8 cellular contexts compared by ENCODE assay signal in genomic region chr12:102169922-102170698, GRCh38. TPM values are rescaled to one million over a fixed set of nuclear protein-coding genes. Genes with fewer than 3 reads are reported as not detected.
DNase-seq lines count a peak whose midpoint lies in the region; ATAC-seq, FAIRE-seq and TF ChIP-seq lines count a peak whose summit lies in the region.

No MANE protein-coding gene starts in this region.

- dilution Hi-C loops in IMR-90 (cut with HindIII; ENCODE audit: low sequenced_read_pairs, unreplicated experiment): no loop called here

- intact Hi-C loops in IMR-90 (cut with micrococcal nuclease): loop anchor here (2.0 to 5.0 kb wide), 4 partner anchors 217 to 532 kb away; no protein-coding TSS in a partner anchor
- intact Hi-C loops in activated B cell treated with CpG ODN at 0.5 μM for 24 hours (cut with micrococcal nuclease): loop anchor here (1.0 to 5.0 kb wide), 5 partner anchors 233 to 599 kb away; no protein-coding TSS in a partner anchor

- no peak overlapping the region for H2AK9ac ChIP-seq in IMR-90 (replicated peaks; ENCODE audit: low read depth, low read length, poor library complexity)

- H2BK20ac ChIP-seq in IMR-90 (ENCODE audit: low read depth, low read length): no peak overlapping the region

- peaks cover 7% of the 10 kb centered on the region for H3K4me1 ChIP-seq in IMR-90 (ENCODE audit: control insufficient read depth, insufficient read depth, low read length)
- H3K4me1 ChIP-seq in tibial nerve: peaks cover 0 to 15% (median 0%) of the 10 kb centered on the region in 4 donors

- H3K36me3 ChIP-seq in IMR-90 (ENCODE audit: control insufficient read depth, insufficient read depth, low read length) (no peaks in the 10 kb centered on the region), tibial nerve (no peaks in the 10 kb centered on the region)

- H3K4me1 Mint-ChIP-seq in activated B cell treated with CpG ODN at 0.5 μM for 24 hours: no peaks in the 10 kb centered on the region

- no peak overlapping the region for H3K4me3 Mint-ChIP-seq in activated B cell treated with CpG ODN at 0.5 μM for 24 hours

- in situ Hi-C loops in IMR-90 (cut with MboI; ENCODE audit: low sequenced_read_pairs): no loop called here

- no peak overlapping the region for H3K23ac ChIP-seq in IMR-90 (ENCODE audit: low read depth, low read length)

- no peak overlapping the region for H2BK15ac ChIP-seq in IMR-90 (ENCODE audit: low read depth, low read length)

- H3K27me3 ChIP-seq in IMR-90 (ENCODE audit: control insufficient read depth, insufficient read depth, low read length) (no peaks in the 10 kb centered on the region), tibial nerve (no peaks in the 10 kb centered on the region)

- no CpG with 5 or more reads among the region's 2 CpGs for whole genome bisulfite sequencing in IMR-90 (ENCODE audit: extremely low coverage in 2 of 2, insufficient read length in 1 of 2), 2 experiments
- 96 to 97% methylated on average over 2 of the region's 2 CpGs for WGBS in tibial nerve, 2 donors

- no peak overlapping the region for H3K14ac ChIP-seq in IMR-90 (replicated peaks; ENCODE audit: low read depth, low read length)

- H3K9me1 ChIP-seq in IMR-90 (ENCODE audit: insufficient read depth, low read length): no peaks in the 10 kb centered on the region

- H3K36me3 Mint-ChIP-seq in activated B cell treated with CpG ODN at 0.5 μM for 24 hours (ENCODE audit: low read depth): no peaks in the 10 kb centered on the region

- peak; percentile 5 for DNase-seq in activated CD4-positive, alpha-beta T cell treated with anti-CD3 and anti-CD28 coated beads for 48 hours
- DNase-seq in activated CD4-positive, alpha-beta T cell treated with anti-CD3 and anti-CD28 coated beads for 4 hours: no peak
- DNase-seq in IMR-90: peak; percentile 63
- DNase-seq in activated B cell treated with CpG ODN at 0.5 μM for 24 hours: no peak
- peak in 1 of 2 donors; percentile 15 for DNase-seq in tibial nerve (ENCODE audit: low spot score in 2 of 2)
- no peak for DNase-seq in activated T-cell treated with anti-CD3 and anti-CD28 coated beads, Interleukin-2, amount 50 U/mL, for 1 hour
- no peak for DNase-seq in T1000 (lab: John Stamatoyannopoulos, UW)

- H3K4me3 ChIP-seq in IMR-90 (ENCODE audit: insufficient read depth, low read depth, low read length): no peak overlapping the region
- no peak overlapping the region for H3K4me3 ChIP-seq in tibial nerve

- POLR2A ChIA-PET in IMR-90 (lab: Charles Lee; ENCODE audit: unreplicated experiment) (no interaction called here), activated B cell treated with CpG ODN at 0.5 μM for 24 hours (lab: Charles Lee) (no interaction called here)

- TF ChIP-seq CTCF in IMR-90 (conservative IDR thresholded peaks at IDR 0.05; ENCODE audit: low read depth, low read length) (peak; percentile 57), activated B cell treated with CpG ODN at 0.5 μM for 24 hours (IDR thresholded peaks at IDR 0.05) (no peak), tibial nerve (IDR thresholded peaks at IDR 0.05) (peak; percentile 23 to 45 (median 36))

- H3K9ac ChIP-seq in IMR-90 (ENCODE audit: low read depth, low read length): no peak overlapping the region

- H2BK120ac ChIP-seq in IMR-90 (ENCODE audit: low read depth, low read length): no peak overlapping the region

- H3K4me2 ChIP-seq in IMR-90 (ENCODE audit: low read depth, low read length): peak overlapping the region; percentile 41; the same call in 1 of the 2 replicates

- CTCF ChIA-PET in IMR-90 (lab: Yijun Ruan, JAX) (interaction anchor here (0.5 to 0.8 kb wide), 4 partner anchors 8 to 823 kb away, joined by 3 to 4 read pairs (median 4); no protein-coding TSS in a partner anchor), activated B cell treated with CpG ODN at 0.5 μM for 24 hours (lab: Charles Lee) (interaction anchor here (0.7 to 1.8 kb wide), 7 partner anchors 8 to 599 kb away, joined by 3 to 14 read pairs (median 3); no protein-coding TSS in a partner anchor)

- no peak overlapping the region for H2AFZ ChIP-seq in IMR-90 (replicated peaks; ENCODE audit: low read length, poor library complexity)

- H4K8ac ChIP-seq in IMR-90 (ENCODE audit: low read depth in 2 of 2, low read length in 2 of 2): no peak overlapping the region

- no peak for TF ChIP-seq POLR2A in IMR-90 (IDR thresholded peaks at IDR 0.05; ENCODE audit: low read depth, low read length)
- TF ChIP-seq POLR2A in tibial nerve (IDR thresholded peaks at IDR 0.05): no peak

- H4K5ac ChIP-seq in IMR-90 (ENCODE audit: low read depth, low read length): no peak overlapping the region

- peak overlapping the region; percentile 17 for H2BK5ac ChIP-seq in IMR-90 (ENCODE audit: low read depth, low read length, poor library complexity, severe bottlenecking)

- peak; percentile 47 for FAIRE-seq in islet of Langerhans (lab: Jason Lieb, UNC)

- H3K18ac ChIP-seq in IMR-90 (ENCODE audit: low read depth, low read length): peak overlapping the region; percentile 11; the same call in 1 of the 2 replicates

- BruUV-seq in IMR-90 (replicated peaks; lab: Mats Ljungman, UMichigan): no TSS peak

- TF ChIP-seq EP300 in tibial nerve (IDR thresholded peaks at IDR 0.05): no peak

- no peaks in the 10 kb centered on the region for H4K20me1 ChIP-seq in IMR-90 (ENCODE audit: insufficient read depth, low read length)

- H3K27ac ChIP-seq in IMR-90 (ENCODE audit: insufficient read depth, low read length) (no peak overlapping the region), tibial nerve (no peak overlapping the region)

- no peaks in the 10 kb centered on the region for H3K9me3 Mint-ChIP-seq in activated B cell treated with CpG ODN at 0.5 μM for 24 hours

- H3K9me3 ChIP-seq in IMR-90 (ENCODE audit: control insufficient read depth, insufficient read depth, low read length) (no peaks in the 10 kb centered on the region), tibial nerve (no peaks in the 10 kb centered on the region)

- no peak overlapping the region for H3K56ac ChIP-seq in IMR-90 (ENCODE audit: extremely low read depth, insufficient read depth, low read length)

- H4K91ac ChIP-seq in IMR-90 (ENCODE audit: insufficient read depth, low read depth, low read length): no peak overlapping the region

- H3K79me1 ChIP-seq in IMR-90 (ENCODE audit: low read depth in 1 of 2, low read length in 2 of 2): no peaks in the 10 kb centered on the region

- no peak overlapping the region for H3K4ac ChIP-seq in IMR-90 (ENCODE audit: low read depth, low read length)

- TF ChIP-seq RAD21 in IMR-90 (IDR thresholded peaks at IDR 0.05; ENCODE audit: low read length): peak; percentile 53

- no peak overlapping the region for H3K27ac Mint-ChIP-seq in activated B cell treated with CpG ODN at 0.5 μM for 24 hours

- H3K27me3 Mint-ChIP-seq in activated B cell treated with CpG ODN at 0.5 μM for 24 hours: no peaks in the 10 kb centered on the region

- H2AK5ac ChIP-seq in IMR-90 (ENCODE audit: low read depth, low read length): no peak overlapping the region

- ATAC-seq in IMR-90 (ENCODE audit: low read depth) (peak; percentile 74), activated B cell treated with CpG ODN at 0.5 μM for 24 hours (ENCODE audit: low read depth) (peak; percentile 54)

TF ChIP-seq in IMR-90, 13 proteins besides CTCF, POLR2A, EP300 and RAD21:
- TF ChIP-seq SMC3 (IDR thresholded peaks at IDR 0.05; ENCODE audit: low read depth, low read length) (peak; percentile 31; the same call in 1 of the 2 replicates), NFE2L2 (IDR thresholded peaks at IDR 0.05; ENCODE audit: low read depth, low read length) (no peak), MAZ (IDR thresholded peaks at IDR 0.05; ENCODE audit: borderline replicate concordance, low read depth, low read length) (no peak)

RNA-seq across cellular contexts. Expression of gene PMCH, which starts 27.5 kb away (rescaled TPM):
- total RNA-seq in IMR-90 (2012; rRNA removed) (not detected in 2 replicates), activated B cell treated with CpG ODN at 0.5 μM for 24 hours (not detected in 2 replicates), tibial nerve (not detected)
- not detected in 2 replicates for polyA plus RNA-seq in IMR-90 (2012; rRNA removed)
- polyA plus RNA-seq in IMR-90 (2012; cell fraction: cytosol; rRNA removed): not detected in 2 replicates
- polyA plus RNA-seq in IMR-90 (2012; cell fraction: nucleus; rRNA removed; ENCODE audit: low replicate concordance): not detected in 2 replicates

RNA-seq across cellular contexts. Expression of gene PARPBP, which starts 50.1 kb away (rescaled TPM):
- total RNA-seq in IMR-90 (2012; rRNA removed) (7.2 and 15.6 TPM in 2 replicates), activated B cell treated with CpG ODN at 0.5 μM for 24 hours (4.6 and 5.0 TPM in 2 replicates), tibial nerve (1 to 10 TPM in 1 of 4 donors, under 1 TPM in 3; 0.63 to 2.4 (median 0.83) TPM)
- 3.0 and 4.8 TPM in 2 replicates for polyA plus RNA-seq in IMR-90 (2012; rRNA removed)
- 0.44 and 1.1 TPM in 2 replicates for polyA plus RNA-seq in IMR-90 (2012; cell fraction: cytosol; rRNA removed)
- polyA plus RNA-seq in IMR-90 (2012; cell fraction: nucleus; rRNA removed; ENCODE audit: low replicate concordance): 0.71 and 4.1 TPM in 2 replicates

RNA-seq across cellular contexts. Expression of gene NUP37, which starts 50.2 kb away (rescaled TPM):
- total RNA-seq in IMR-90 (2012; rRNA removed) (55.0 and 71.9 TPM in 2 replicates), activated B cell treated with CpG ODN at 0.5 μM for 24 hours (27.0 and 29.9 TPM in 2 replicates), tibial nerve (10 to 100 TPM; 10.8 to 19.9 (median 15.2) TPM)
- polyA plus RNA-seq in IMR-90 (2012; rRNA removed): 28.4 and 41.1 TPM in 2 replicates
- 5.5 and 8.4 TPM in 2 replicates for polyA plus RNA-seq in IMR-90 (2012; cell fraction: cytosol; rRNA removed)
- polyA plus RNA-seq in IMR-90 (2012; cell fraction: nucleus; rRNA removed; ENCODE audit: low replicate concordance): 2.2 and 18.7 TPM in 2 replicates

Comparison
In these comparisons a context has a peak if more than half of its experiments do, and no peak if none do; other contexts are left out.
1. DNase-seq: peak in activated CD4-positive, alpha-beta T cell treated with anti-CD3 and anti-CD28 coated beads for 48 hours (single experiment) and IMR-90 (single experiment); none in activated CD4-positive, alpha-beta T cell treated with anti-CD3 and anti-CD28 coated beads for 4 hours (0 of 2), activated B cell treated with CpG ODN at 0.5 μM for 24 hours (single experiment), activated T-cell treated with anti-CD3 and anti-CD28 coated beads, Interleukin-2, amount 50 U/mL, for 1 hour (single experiment) and T1000 (single experiment).